10 cellular contexts compared by ENCODE assay signal in genomic region chr7:50393076-50393475, GRCh38. TPM values are rescaled to one million over a fixed set of nuclear protein-coding genes. Genes with fewer than 3 reads are reported as not detected.
A peak's percentile ranks its signal among the peaks of the same experiment; 100 is the strongest.
DNase-seq lines count a peak whose midpoint lies in the region; ATAC-seq and TF ChIP-seq lines count a peak whose summit lies in the region.
"Had no signal": no experiment of that assay in that cellular context is flagged by ENCODE, and none has a peak within 500 bp of the region (broad histone marks: within the 10 kb centered on the region; RNA-seq: fewer than 3 reads in every experiment).

No MANE protein-coding gene starts in this region.

- no peak overlapping the region for H3K18ac ChIP-seq in mesendoderm (ENCODE audit: low read length)

- no peak overlapping the region for H4K5ac ChIP-seq in mesendoderm (ENCODE audit: low read length)

- no CpG with 5 or more reads among the region's 1 CpG for WGBS in mesendoderm (ENCODE audit: extremely low coverage, insufficient coverage, low lambda C conversion rate)

- peak overlapping the region; percentile 84 for H3K4me3 Mint-ChIP-seq in T-helper 1 cell treated with Interleukin-12 subunit alpha and Interleukin-12 subunit beta and Interleukin-4 antibody, amounts not matched to agents 30 μg/mL and 1 μg/mL, for 36 hours
- peak overlapping the region; percentile 66 to 84 (median 74) for H3K4me3 Mint-ChIP-seq in immature natural killer cell
- H3K4me3 Mint-ChIP-seq in stimulated activated naive B cell treated with anti-CD40 and anti-IgM and Interleukin-4, amounts not matched to agents 10 μg/mL and 1 μg/mL and 100 μg/mL, for 72 hours = peak overlapping the region; percentile 72 to 74

- no peak overlapping the region for H2AFZ ChIP-seq in MM.1S (ENCODE audit: low read length)

- H2BK120ac ChIP-seq in mesendoderm (ENCODE audit: low read depth, low read length) = no peak overlapping the region

- no peak overlapping the region for H4K8ac ChIP-seq in mesendoderm (ENCODE audit: low read depth, low read length)

- peak; percentile 58 for DNase-seq in activated T-cell treated with anti-CD3 and anti-CD28 coated beads for 24 hours (ENCODE audit: low read depth)
- no peak for DNase-seq in immature natural killer cell
- DNase-seq in stimulated activated naive B cell treated with anti-CD40 and anti-IgM and Interleukin-4, amounts not matched to agents 10 μg/mL and 1 μg/mL and 100 μg/mL, for 72 hours = no peak
- no peak for DNase-seq in MM.1S
- no peak for DNase-seq in mesendoderm
- no peak for DNase-seq in AG20443 (ENCODE audit: low spot score)
- DNase-seq: amniotic stem cell had no signal

- no peak overlapping the region for H2BK5ac ChIP-seq in mesendoderm (ENCODE audit: low read length)

- H3K36me3 ChIP-seq in MM.1S (replicated peaks; ENCODE audit: insufficient read depth, low read length) = 0 out of 2 replicates have a peak, but pooled peaks cover 5% of the 10 kb centered on the region
- no peaks in the 10 kb centered on the region for H3K36me3 ChIP-seq in mesendoderm (ENCODE audit: control insufficient read depth, insufficient read depth, low read length)
- H3K36me3 ChIP-seq: gastroesophageal sphincter had no signal

- H3K9me3 Mint-ChIP-seq in T-helper 1 cell treated with Interleukin-12 subunit alpha and Interleukin-12 subunit beta and Interleukin-4 antibody, amounts not matched to agents 30 μg/mL and 1 μg/mL, for 36 hours = no peaks in the 10 kb centered on the region
- no peaks in the 10 kb centered on the region for H3K9me3 Mint-ChIP-seq in immature natural killer cell
- no peaks in the 10 kb centered on the region for H3K9me3 Mint-ChIP-seq in stimulated activated naive B cell treated with anti-CD40 and anti-IgM and Interleukin-4, amounts not matched to agents 10 μg/mL and 1 μg/mL and 100 μg/mL, for 72 hours

- H3K9ac ChIP-seq in MM.1S (ENCODE audit: low read length) (no peak overlapping the region), mesendoderm (ENCODE audit: low read length) (no peak overlapping the region)

- H3K27ac Mint-ChIP-seq in T-helper 1 cell treated with Interleukin-12 subunit alpha and Interleukin-12 subunit beta and Interleukin-4 antibody, amounts not matched to agents 30 μg/mL and 1 μg/mL, for 36 hours = peak overlapping the region; percentile 95
- peak overlapping the region; percentile 82 to 96 (median 90) for H3K27ac Mint-ChIP-seq in immature natural killer cell
- peak overlapping the region; percentile 94 for H3K27ac Mint-ChIP-seq in stimulated activated naive B cell treated with anti-CD40 and anti-IgM and Interleukin-4, amounts not matched to agents 10 μg/mL and 1 μg/mL and 100 μg/mL, for 72 hours

- no peak for TF ChIP-seq CTCF in MM.1S (IDR thresholded peaks at IDR 0.05; ENCODE audit: low read length)

- peaks cover 84% of the 10 kb centered on the region for H3K4me1 Mint-ChIP-seq in T-helper 1 cell treated with Interleukin-12 subunit alpha and Interleukin-12 subunit beta and Interleukin-4 antibody, amounts not matched to agents 30 μg/mL and 1 μg/mL, for 36 hours (ENCODE audit: low read depth)
- H3K4me1 Mint-ChIP-seq in immature natural killer cell = peaks cover 73 to 98% of the 10 kb centered on the region in 2 donors
- H3K4me1 Mint-ChIP-seq in stimulated activated naive B cell treated with anti-CD40 and anti-IgM and Interleukin-4, amounts not matched to agents 10 μg/mL and 1 μg/mL and 100 μg/mL, for 72 hours = peaks cover 62 to 88% of the 10 kb centered on the region in 2 donors

- H3K4me1 ChIP-seq in MM.1S (ENCODE audit: low read length) (peaks cover 40% of the 10 kb centered on the region), mesendoderm (ENCODE audit: control insufficient read depth, low read depth, low read length) (no peaks in the 10 kb centered on the region)
- H3K4me1 ChIP-seq: gastroesophageal sphincter had no signal

- H4K20me1 ChIP-seq in MM.1S (ENCODE audit: insufficient read depth, low read length) = no peaks in the 10 kb centered on the region

- peak; percentile 38 to 40 for ATAC-seq in stimulated activated naive B cell treated with anti-CD40 and anti-IgM and Interleukin-4, amounts not matched to agents 10 μg/mL and 1 μg/mL and 100 μg/mL, for 72 hours (replicated peaks)
- ATAC-seq: gastroesophageal sphincter had no signal

- H3K9me2 ChIP-seq in MM.1S (replicated peaks; ENCODE audit: insufficient read depth, low read length) = no peaks in the 10 kb centered on the region

- peaks cover 76% of the 10 kb centered on the region for H3K36me3 Mint-ChIP-seq in T-helper 1 cell treated with Interleukin-12 subunit alpha and Interleukin-12 subunit beta and Interleukin-4 antibody, amounts not matched to agents 30 μg/mL and 1 μg/mL, for 36 hours (ENCODE audit: low read depth)
- peaks cover 26 to 72% (median 51%) of the 10 kb centered on the region in 3 donors for H3K36me3 Mint-ChIP-seq in immature natural killer cell
- H3K36me3 Mint-ChIP-seq in stimulated activated naive B cell treated with anti-CD40 and anti-IgM and Interleukin-4, amounts not matched to agents 10 μg/mL and 1 μg/mL and 100 μg/mL, for 72 hours = peaks cover 63 to 70% of the 10 kb centered on the region in 2 donors

- H3K79me2 ChIP-seq in MM.1S (ENCODE audit: low read length) (peaks cover 65% of the 10 kb centered on the region), mesendoderm (ENCODE audit: control insufficient read depth, insufficient read depth, low read length) (no peaks in the 10 kb centered on the region)

- H3F3A ChIP-seq in MM.1S (ENCODE audit: insufficient read depth, low read length) = peaks cover 12% of the 10 kb centered on the region; the same call in 1 of the 2 replicates

- H2BK15ac ChIP-seq in mesendoderm (replicated peaks; ENCODE audit: low read depth) = no peak overlapping the region

- H3K27me3 Mint-ChIP-seq in T-helper 1 cell treated with Interleukin-12 subunit alpha and Interleukin-12 subunit beta and Interleukin-4 antibody, amounts not matched to agents 30 μg/mL and 1 μg/mL, for 36 hours (ENCODE audit: low read depth) = no peaks in the 10 kb centered on the region
- peaks cover 0 to 22% (median 11%) of the 10 kb centered on the region in 3 donors for H3K27me3 Mint-ChIP-seq in immature natural killer cell (ENCODE audit: low read depth in 3 of 3)
- no peaks in the 10 kb centered on the region for H3K27me3 Mint-ChIP-seq in stimulated activated naive B cell treated with anti-CD40 and anti-IgM and Interleukin-4, amounts not matched to agents 10 μg/mL and 1 μg/mL and 100 μg/mL, for 72 hours

- no peak overlapping the region for H3K56ac ChIP-seq in mesendoderm (ENCODE audit: low read length)

- H3K27ac ChIP-seq in MM.1S (ENCODE audit: low read length) = no peak overlapping the region
- no peak overlapping the region for H3K27ac ChIP-seq in mesendoderm (ENCODE audit: low read depth, low read length)
- H3K27ac ChIP-seq: gastroesophageal sphincter had no signal

- no peaks in the 10 kb centered on the region for H3K79me1 ChIP-seq in mesendoderm (ENCODE audit: low read length)

- no peak overlapping the region for H3K4me2 ChIP-seq in MM.1S (ENCODE audit: low read depth, low read length)
- H3K4me2 ChIP-seq in mesendoderm (ENCODE audit: low read length) = no peak overlapping the region
- H3K4me2 ChIP-seq: smooth muscle cell had no signal

- H3K4ac ChIP-seq in mesendoderm (ENCODE audit: low read depth, low read length) = no peak overlapping the region

- no peak overlapping the region for H3K23ac ChIP-seq in mesendoderm (ENCODE audit: low read length)

- H3K4me3 ChIP-seq in MM.1S (ENCODE audit: low read length) = no peak overlapping the region
- no peak overlapping the region for H3K4me3 ChIP-seq in mesendoderm (ENCODE audit: low read length)
- H3K4me3 ChIP-seq: gastroesophageal sphincter, smooth muscle cell had no signal

- H3K27me3 ChIP-seq in MM.1S (replicated peaks; ENCODE audit: insufficient read depth, low read length) (no peaks in the 10 kb centered on the region), mesendoderm (ENCODE audit: insufficient read depth, low read length, poor library complexity) (no peaks in the 10 kb centered on the region)

- H2AK5ac ChIP-seq in mesendoderm (ENCODE audit: low read length) = no peak overlapping the region

- H3K9me3 ChIP-seq in MM.1S (replicated peaks; ENCODE audit: insufficient read depth, low read length) = no peaks in the 10 kb centered on the region
- H3K9me3 ChIP-seq: gastroesophageal sphincter had no signal

RNA-seq across cellular contexts. Expression of gene FIGNL1, which starts 57.1 kb away (rescaled TPM):
- polyA plus RNA-seq in immature natural killer cell = 10 to 100 TPM in 1 of 3 donors, 1 to 10 TPM in 2; 1.8 to 10.3 (median 3.7) TPM
- 11.8 TPM for polyA plus RNA-seq in mesendoderm (2013, experiment 1 of 2)
- polyA plus RNA-seq in mesendoderm (2013, experiment 2 of 2) = 12.3 TPM
